ENCODE assay signal across 8 cellular contexts in genomic region chr13:98530236-98530635, GRCh38.
"Had no signal": no experiment of that assay in that cellular context is flagged by ENCODE, and none has a peak within 500 bp of the region (broad histone marks: within the 10 kb centered on the region; RNA-seq: fewer than 3 reads in every experiment).

No MANE protein-coding gene starts in this region.

- H3K9me3 ChIP-seq: testis had no signal

- H3K27me3 Mint-ChIP-seq: activated B cell treated with CpG ODN at 0.5 μM for 24 hours; activated naive CD4-positive, alpha-beta T cell treated with anti-CD3 and anti-CD28 coated beads, Interleukin-2, amount 10 ng/mL, durations not matched to agents 7 days and 5 days; stimulated activated naive CD8-positive, alpha-beta T cell treated with anti-CD3 and anti-CD28 coated beads, Interleukin-15, amount 100 ng/mL, for 72 hours; T-cell had no signal

- H3K27me3 ChIP-seq: testis had no signal

- ATAC-seq: stimulated activated naive CD8-positive, alpha-beta T cell treated with anti-CD3 and anti-CD28 coated beads, Interleukin-15, amount 100 ng/mL, for 72 hours; T-cell had no signal

- H3K4me3 Mint-ChIP-seq: activated B cell treated with CpG ODN at 0.5 μM for 24 hours; activated naive CD4-positive, alpha-beta T cell treated with anti-CD3 and anti-CD28 coated beads, Interleukin-2, amount 10 ng/mL, durations not matched to agents 7 days and 5 days; nephron had no signal

- H3K4me3 ChIP-seq: lung, testis had no signal

- DNase-seq: activated B cell treated with CpG ODN at 0.5 μM for 24 hours; activated naive CD4-positive, alpha-beta T cell treated with anti-CD3 and anti-CD28 coated beads, Interleukin-2, amount 10 ng/mL, durations not matched to agents 7 days and 5 days; stimulated activated CD4-positive, alpha-beta T cell treated with anti-CD3 and anti-CD28 coated beads, Interleukin-12 subunit alpha, Interleukin-12 subunit beta, amount 100 ng/mL, for 4 hours; stimulated activated naive CD8-positive, alpha-beta T cell treated with anti-CD3 and anti-CD28 coated beads, Interleukin-15, amount 100 ng/mL, for 72 hours; T-cell; testis had no signal

- H3K27ac Mint-ChIP-seq: activated naive CD4-positive, alpha-beta T cell treated with anti-CD3 and anti-CD28 coated beads, Interleukin-2, amount 10 ng/mL, durations not matched to agents 7 days and 5 days; nephron had no signal

- H3K27ac ChIP-seq: testis had no signal

- H3K9me3 Mint-ChIP-seq: activated B cell treated with CpG ODN at 0.5 μM for 24 hours; activated naive CD4-positive, alpha-beta T cell treated with anti-CD3 and anti-CD28 coated beads, Interleukin-2, amount 10 ng/mL, durations not matched to agents 7 days and 5 days; nephron; stimulated activated naive CD8-positive, alpha-beta T cell treated with anti-CD3 and anti-CD28 coated beads, Interleukin-15, amount 100 ng/mL, for 72 hours; T-cell had no signal
